Comparison of ENCODE assay signal across 8 cellular contexts in the genomic region with DNA sequence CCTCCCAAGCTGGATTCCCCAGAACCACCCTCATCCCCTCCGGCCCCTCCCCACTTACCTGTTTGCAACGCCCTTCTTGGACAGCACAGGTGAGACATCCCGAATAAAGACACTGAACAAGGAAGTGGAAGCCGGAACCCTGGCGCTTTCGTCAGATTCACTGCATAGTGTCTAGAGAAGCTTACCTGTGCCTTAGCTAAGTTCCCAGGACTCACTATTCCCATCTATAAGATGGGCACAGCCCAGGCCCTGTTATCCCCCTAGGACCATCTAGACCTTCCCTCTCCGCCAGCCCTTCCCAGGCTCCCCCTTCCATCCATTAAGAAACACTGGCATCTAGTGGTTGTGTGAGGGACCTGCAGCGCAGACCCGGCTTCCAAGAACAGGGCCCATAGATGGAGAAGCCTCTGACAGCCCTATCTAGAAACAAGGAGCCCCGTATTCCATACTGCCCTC. TPM values are rescaled to one million over a fixed set of nuclear protein-coding genes. Genes with fewer than 3 reads are reported as not detected.
A peak's percentile ranks its signal among the peaks of the same experiment; 100 is the strongest.
DNase-seq lines count a peak whose midpoint lies in the region; ATAC-seq, FAIRE-seq and TF ChIP-seq lines count a peak whose summit lies in the region.

No MANE protein-coding gene starts in this region.

- no peak overlapping the region for H3K4me2 ChIP-seq in endothelial cell of umbilical vein (ENCODE audit: insufficient read depth, low read length)

- no peaks in the 10 kb centered on the region for H3K4me1 Mint-ChIP-seq in activated CD4-positive, alpha-beta memory T cell treated with anti-CD3 and anti-CD28 coated beads for 36 hours (ENCODE audit: low read depth)

- H3K36me3 ChIP-seq in endothelial cell of umbilical vein (ENCODE audit: control insufficient read depth in 2 of 2, extremely low read depth in 1 of 2, insufficient read depth in 2 of 2, low read length in 2 of 2) (no peaks in the 10 kb centered on the region), mucosa of descending colon (ENCODE audit: low read depth) (no peaks in the 10 kb centered on the region)

- H3K4me3 ChIP-seq in endothelial cell of umbilical vein (replicated peaks in 1 of 3; ENCODE audit: insufficient read depth in 1 of 3, low read depth in 1 of 3, low read length in 3 of 3) (no peak overlapping the region), mucosa of descending colon (no peak overlapping the region)

- H3K4me1 ChIP-seq in endothelial cell of umbilical vein (ENCODE audit: control insufficient read depth, extremely low read depth, insufficient read depth, low read length) (no peaks in the 10 kb centered on the region), mucosa of descending colon (ENCODE audit: low read depth) (no peaks in the 10 kb centered on the region)

- H3K27ac Mint-ChIP-seq in activated CD4-positive, alpha-beta memory T cell treated with anti-CD3 and anti-CD28 coated beads for 36 hours = no peak overlapping the region

- no peaks in the 10 kb centered on the region for H3K79me2 ChIP-seq in endothelial cell of umbilical vein (ENCODE audit: control insufficient read depth, insufficient read depth, low read length)

- intact Hi-C loops in activated CD4-positive, alpha-beta memory T cell treated with anti-CD3 and anti-CD28 coated beads for 36 hours (cut with micrococcal nuclease) = loop anchor here (5.0 to 10.0 kb wide), 2 partner anchors 82 to 749 kb away; no protein-coding TSS in a partner anchor
- intact Hi-C loops in endothelial cell of umbilical vein (cut with micrococcal nuclease) = loop anchor here (1.0 to 2.0 kb wide), 3 partner anchors 520 to 1450 kb away; no protein-coding TSS in a partner anchor
- intact Hi-C loops in mucosa of descending colon (cut with DNase I, micrococcal nuclease) = loop anchor here (5.0 to 10.0 kb wide), 2 partner anchors 742 to 744 kb away; no protein-coding TSS in a partner anchor

- H3K9me1 ChIP-seq in endothelial cell of umbilical vein (replicated peaks; ENCODE audit: control insufficient read depth, extremely low read depth, insufficient read depth, low read length) = no peaks in the 10 kb centered on the region

- BruUV-seq in endothelial cell of umbilical vein (replicated peaks; lab: Mats Ljungman, UMichigan) = no TSS peak

- no peak for TF ChIP-seq POLR2A in endothelial cell of umbilical vein (IDR thresholded peaks at IDR 0.05; ENCODE audit: low read depth, low read length)

- CTCF ChIA-PET in activated CD4-positive, alpha-beta memory T cell treated with anti-CD3 and anti-CD28 coated beads for 36 hours (lab: Charles Lee) = interaction anchor here (1.0 to 2.3 kb wide), 2 partner anchors 23 to 747 kb away, joined by 6 to 16 read pairs; no protein-coding TSS in a partner anchor
- CTCF ChIA-PET in endothelial cell of umbilical vein (lab: Charles Lee) = interaction anchor here (0.9 to 3.6 kb wide), 4 partner anchors 747 to 1620 kb away, joined by 4 to 33 read pairs (median 4); no protein-coding TSS in a partner anchor

- POLR2A ChIA-PET in activated CD4-positive, alpha-beta memory T cell treated with anti-CD3 and anti-CD28 coated beads for 36 hours (lab: Charles Lee) = no interaction called here
- POLR2A ChIA-PET in endothelial cell of umbilical vein (lab: Charles Lee) = no interaction called here

- peak; percentile 77 for FAIRE-seq in endothelial cell of umbilical vein (lab: Jason Lieb, UNC)

- H3K9ac ChIP-seq in endothelial cell of umbilical vein (replicated peaks; ENCODE audit: extremely low read depth, insufficient read depth, low read length) = no peak overlapping the region

- TF ChIP-seq CTCF in endothelial cell of umbilical vein (IDR thresholded peaks at IDR 0.05; ENCODE audit: extremely low read depth in 1 of 2, insufficient read depth in 1 of 2, low read depth in 1 of 2, low read length in 2 of 2) (peak; percentile 70 to 83), mucosa of descending colon (IDR thresholded peaks at IDR 0.05) (peak; percentile 58)

- H3K36me3 Mint-ChIP-seq in activated CD4-positive, alpha-beta memory T cell treated with anti-CD3 and anti-CD28 coated beads for 36 hours = no peaks in the 10 kb centered on the region

- H3K9me3 ChIP-seq in endothelial cell of umbilical vein (replicated peaks; ENCODE audit: control insufficient read depth, insufficient read depth, low read length) = no peaks in the 10 kb centered on the region
- no peaks in the 10 kb centered on the region for H3K9me3 ChIP-seq in mucosa of descending colon

- H3K27ac ChIP-seq in endothelial cell of umbilical vein (ENCODE audit: insufficient read depth, low read depth, low read length) = no peak overlapping the region

- H4K20me1 ChIP-seq in endothelial cell of umbilical vein (replicated peaks; ENCODE audit: control insufficient read depth, extremely low read depth, insufficient read depth, low read length) = no peaks in the 10 kb centered on the region

- peak in 9 of 14 donors; percentile 3 to 45 (median 15) for DNase-seq in C1 segment of cervical spinal cord (lab: John Stamatoyannopoulos, UW)
- peak; percentile 43 for DNase-seq in HCEC 1CT
- DNase-seq in NCI-H345 treated with DMSO at 0.1 percent for 48 hours (lab: John Stamatoyannopoulos, UW; ENCODE audit: unreplicated experiment) = peak; percentile 64
- peak; percentile 66 for DNase-seq in activated CD4-positive, alpha-beta memory T cell treated with anti-CD3 and anti-CD28 coated beads for 36 hours
- peak; percentile 57 for DNase-seq in endothelial cell of umbilical vein (ENCODE audit: low read depth, low spot score)
- peak in 2 of 3 donors; percentile 78 to 79 for DNase-seq in mucosa of descending colon
- DNase-seq in stromal cell of bone marrow (ENCODE audit: low read depth) = peak; percentile 36

- H3K9me3 Mint-ChIP-seq in activated CD4-positive, alpha-beta memory T cell treated with anti-CD3 and anti-CD28 coated beads for 36 hours = no peaks in the 10 kb centered on the region

- H3K27me3 Mint-ChIP-seq in activated CD4-positive, alpha-beta memory T cell treated with anti-CD3 and anti-CD28 coated beads for 36 hours = peaks cover 31% of the 10 kb centered on the region

- no peak overlapping the region for H3K4me3 Mint-ChIP-seq in activated CD4-positive, alpha-beta memory T cell treated with anti-CD3 and anti-CD28 coated beads for 36 hours

- H3K27me3 ChIP-seq in endothelial cell of umbilical vein (ENCODE audit: control insufficient read depth in 2 of 2, insufficient read depth in 2 of 2, low read length in 2 of 2) = no peaks in the 10 kb centered on the region

- dilution Hi-C loops in endothelial cell of umbilical vein (cut with MboI; ENCODE audit: extremely low pct_ligation_motif_present, low sequenced_read_pairs) = no loop called here

- ATAC-seq in mucosa of descending colon (peak; percentile 86), GM19452 (IDR thresholded peaks at IDR 0.05; ENCODE audit: unreplicated experiment) (no peak)

- no peak overlapping the region for H2AFZ ChIP-seq in endothelial cell of umbilical vein (ENCODE audit: low read depth, low read length)

TF ChIP-seq in endothelial cell of umbilical vein, 7 proteins besides CTCF, POLR2A, EP300 and RAD21:
- TF ChIP-seq, protein P1, sequence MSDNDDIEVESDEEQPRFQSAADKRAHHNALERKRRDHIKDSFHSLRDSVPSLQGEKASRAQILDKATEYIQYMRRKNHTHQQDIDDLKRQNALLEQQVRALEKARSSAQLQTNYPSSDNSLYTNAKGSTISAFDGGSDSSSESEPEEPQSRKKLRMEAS (IDR thresholded peaks at IDR 0.05; ENCODE audit: insufficient read depth, insufficient read length) = no peak

RNA-seq across cellular contexts. Expression of a gene that starts 26.9 kb away (rescaled TPM):
- total RNA-seq in activated CD4-positive, alpha-beta memory T cell treated with anti-CD3 and anti-CD28 coated beads for 36 hours = 1,000 to 10,000 TPM; 1,460 to 1,580 TPM
- total RNA-seq in endothelial cell of umbilical vein (1,006 and 1,060 TPM in 2 replicates), mucosa of descending colon (100 to 1,000 TPM; 617 to 705 (median 692) TPM)
- polyA plus RNA-seq in endothelial cell of umbilical vein = 256 and 366 TPM in 2 replicates
- 1,088 and 1,625 TPM in 2 replicates for polyA plus RNA-seq in endothelial cell of umbilical vein (2011; cell fraction: cytosol; rRNA removed)
- polyA plus RNA-seq in endothelial cell of umbilical vein (2011; cell fraction: nucleus; rRNA removed) = 326 and 795 TPM in 2 replicates
- 3,629 and 5,153 TPM in 2 replicates for polyA plus RNA-seq in endothelial cell of umbilical vein (2012)
- 668 and 715 TPM in 2 replicates for polyA minus RNA-seq in endothelial cell of umbilical vein
- 605 TPM for polyA minus RNA-seq in endothelial cell of umbilical vein (2011; cell fraction: cytosol; rRNA and poly(A)+ RNA removed)
- 71.9 and 123 TPM in 2 replicates for polyA minus RNA-seq in endothelial cell of umbilical vein (2011; cell fraction: nucleus; rRNA and poly(A)+ RNA removed)

RNA-seq across cellular contexts. Expression of a gene that starts 36.8 kb away (rescaled TPM):
- total RNA-seq in activated CD4-positive, alpha-beta memory T cell treated with anti-CD3 and anti-CD28 coated beads for 36 hours = 1 to 10 TPM; 7.6 to 7.9 TPM
- total RNA-seq in endothelial cell of umbilical vein = 0.75 and 1.1 TPM in 2 replicates
- polyA plus RNA-seq in endothelial cell of umbilical vein = 1.7 and 2.0 TPM in 2 replicates
- polyA plus RNA-seq in endothelial cell of umbilical vein (2011; cell fraction: cytosol; rRNA removed) = 1.1 TPM in 2 replicates
- polyA plus RNA-seq in endothelial cell of umbilical vein (2011; cell fraction: nucleus; rRNA removed) = 1.7 and 1.8 TPM in 2 replicates
- polyA plus RNA-seq in endothelial cell of umbilical vein (2012) = 1.5 and 2.2 TPM in 2 replicates
- 0.63 and 3.4 TPM in 2 replicates for polyA minus RNA-seq in endothelial cell of umbilical vein
- polyA minus RNA-seq in endothelial cell of umbilical vein (2011; cell fraction: cytosol; rRNA and poly(A)+ RNA removed) = not detected
- 0.38 and 0.96 TPM in 2 replicates for polyA minus RNA-seq in endothelial cell of umbilical vein (2011; cell fraction: nucleus; rRNA and poly(A)+ RNA removed)
- total RNA-seq in mucosa of descending colon = 1 to 10 TPM; 2.5 to 9.1 (median 3.1) TPM

Comparison
In these comparisons a context has a peak if more than half of its experiments do, and no peak if none do; other contexts are left out.
1. DNase-seq: peak in every context shown above with its lines; median percentile 78 in mucosa of descending colon; 66 in activated CD4-positive, alpha-beta memory T cell treated with anti-CD3 and anti-CD28 coated beads for 36 hours; 64 in NCI-H345 treated with DMSO at 0.1 percent for 48 hours; 57 in endothelial cell of umbilical vein; 43 in HCEC 1CT; 36 in stromal cell of bone marrow; 15 in C1 segment of cervical spinal cord.